In the genomic region with DNA sequence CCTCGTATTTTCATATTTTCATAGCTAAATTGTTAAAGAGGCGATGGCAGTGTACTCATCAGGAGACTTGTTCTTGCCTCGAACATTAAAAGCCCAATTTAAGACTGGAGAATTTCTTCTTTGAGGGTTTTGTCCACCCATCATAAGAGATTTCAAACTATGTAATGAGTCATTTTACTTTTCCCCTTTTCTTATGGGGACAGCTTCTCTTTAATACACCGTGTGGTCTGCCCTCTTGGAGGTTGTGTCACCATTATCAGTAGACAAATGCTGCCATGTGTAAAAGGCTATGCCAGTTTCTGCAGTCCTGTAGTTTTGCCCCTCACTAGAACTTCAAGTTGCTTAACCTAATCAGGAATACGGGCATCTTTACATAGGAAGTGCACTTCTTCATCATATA, we compare ENCODE assay signal across 12 cellular contexts. TPM values are rescaled to one million over a fixed set of nuclear protein-coding genes. Genes with fewer than 3 reads are reported as not detected.
DNase-seq lines count a peak whose midpoint lies in the region; ATAC-seq, FAIRE-seq and TF ChIP-seq lines count a peak whose summit lies in the region.
"Had no signal": no experiment of that assay in that cellular context is flagged by ENCODE, and none has a peak within 500 bp of the region (broad histone marks: within the 10 kb centered on the region; RNA-seq: fewer than 3 reads in every experiment).

No MANE protein-coding gene starts in this region.

- no peaks in the 10 kb centered on the region for H3K27me3 Mint-ChIP-seq in activated T-helper 1 cell treated with anti-CD3 and anti-CD28 coated beads, Interleukin-12 subunit alpha, Interleukin-12 subunit beta, Interleukin-2, Interleukin-4 antibody, amounts not matched to agents 30 ng/mL and 10 ng/mL and 1 ng/mL, durations not matched to agents 14 hours and 24 hours and 36 hours (ENCODE audit: insufficient read depth)

- TF ChIP-seq POLR2A in GM12892 (IDR thresholded peaks at IDR 0.05; ENCODE audit: low read depth, low read length): no peak

- peaks cover 54% of the 10 kb centered on the region for H3K36me3 Mint-ChIP-seq in activated T-helper 1 cell treated with anti-CD3 and anti-CD28 coated beads, Interleukin-12 subunit alpha, Interleukin-12 subunit beta, Interleukin-2, Interleukin-4 antibody, amounts not matched to agents 30 ng/mL and 10 ng/mL and 1 ng/mL, durations not matched to agents 14 hours and 24 hours and 36 hours (ENCODE audit: low read depth)

- no peak for FAIRE-seq in GM12892 (lab: Jason Lieb, UNC)

- H3K4me1 Mint-ChIP-seq in activated T-helper 1 cell treated with anti-CD3 and anti-CD28 coated beads, Interleukin-12 subunit alpha, Interleukin-12 subunit beta, Interleukin-2, Interleukin-4 antibody, amounts not matched to agents 30 ng/mL and 10 ng/mL and 1 ng/mL, durations not matched to agents 14 hours and 24 hours and 36 hours (ENCODE audit: low read depth): peaks cover 83% of the 10 kb centered on the region

- DNase-seq in EL (peak; percentile 74), HPDE6-E6E7 (ENCODE audit: extremely low spot score) (no peak), GM12892 (ENCODE audit: insufficient read length) (no peak), SHP77 treated with DMSO at 0.1 percent for 48 hours (lab: John Stamatoyannopoulos, UW) (no peak)
- no peak for DNase-seq in activated T-helper 1 cell treated with anti-CD3 and anti-CD28 coated beads, Interleukin-12 subunit alpha, Interleukin-12 subunit beta, Interleukin-2, Interleukin-4 antibody, amounts not matched to agents 30 ng/mL and 10 ng/mL and 1 ng/mL, durations not matched to agents 14 hours and 24 hours and 36 hours (ENCODE audit: low spot score)
- DNase-seq: KG1; NCI-H187 treated with DMSO at 0.1 percent for 48 hours; NK-92 treated with Interleukin-12 subunit alpha and Interleukin-12 subunit beta, amount 100 ng/mL, for 24 hours had no signal

- peak overlapping the region; percentile 90 for H3K27ac Mint-ChIP-seq in activated T-helper 1 cell treated with anti-CD3 and anti-CD28 coated beads, Interleukin-12 subunit alpha, Interleukin-12 subunit beta, Interleukin-2, Interleukin-4 antibody, amounts not matched to agents 30 ng/mL and 10 ng/mL and 1 ng/mL, durations not matched to agents 14 hours and 24 hours and 36 hours

- peak overlapping the region; percentile 66 for H3K4me3 Mint-ChIP-seq in activated T-helper 1 cell treated with anti-CD3 and anti-CD28 coated beads, Interleukin-12 subunit alpha, Interleukin-12 subunit beta, Interleukin-2, Interleukin-4 antibody, amounts not matched to agents 30 ng/mL and 10 ng/mL and 1 ng/mL, durations not matched to agents 14 hours and 24 hours and 36 hours

- H3K27me3 ChIP-seq in BLaER1 treated with 17β-estradiol and CSF1 and Interleukin-3, amounts not matched to agents 10 nM and 100 nM: no peaks in the 10 kb centered on the region
- no peaks in the 10 kb centered on the region for H3K27me3 ChIP-seq in muscle layer of duodenum (ENCODE audit: low read depth, low read length)
- H3K27me3 ChIP-seq: hepatocyte had no signal

- no peaks in the 10 kb centered on the region for H3K9me3 Mint-ChIP-seq in activated T-helper 1 cell treated with anti-CD3 and anti-CD28 coated beads, Interleukin-12 subunit alpha, Interleukin-12 subunit beta, Interleukin-2, Interleukin-4 antibody, amounts not matched to agents 30 ng/mL and 10 ng/mL and 1 ng/mL, durations not matched to agents 14 hours and 24 hours and 36 hours

- H3K36me3 ChIP-seq in BLaER1 treated with 17β-estradiol and CSF1 and Interleukin-3, amounts not matched to agents 10 nM and 100 nM: peaks cover 34 to 96% (median 78%) of the 10 kb centered on the region in 11 experiments
- peaks cover 0 to 3% of the 10 kb centered on the region in 2 donors for H3K36me3 ChIP-seq in muscle layer of duodenum (ENCODE audit: control insufficient read depth in 1 of 2, insufficient read depth in 2 of 2, low read length in 2 of 2)

- H3K9ac ChIP-seq in BLaER1 treated with 17β-estradiol and CSF1 and Interleukin-3, amounts not matched to agents 10 nM and 100 nM: no peak overlapping the region

- H3K4me3 ChIP-seq in BLaER1 treated with 17β-estradiol and CSF1 and Interleukin-3, amounts not matched to agents 10 nM and 100 nM: no peak overlapping the region
- no peak overlapping the region for H3K4me3 ChIP-seq in muscle layer of duodenum (ENCODE audit: low read depth in 1 of 2, low read length in 2 of 2)
- H3K4me3 ChIP-seq: hepatocyte had no signal

- peaks cover 22 to 100% (median 85%) of the 10 kb centered on the region in 11 experiments; a peak in 20 of 22 replicates for H4K20me1 ChIP-seq in BLaER1 treated with 17β-estradiol and CSF1 and Interleukin-3, amounts not matched to agents 10 nM and 100 nM

- H3K27ac ChIP-seq in BLaER1 treated with 17β-estradiol and CSF1 and Interleukin-3, amounts not matched to agents 10 nM and 100 nM: peak overlapping the region in 8 of 11 experiments; percentile 5 to 58 (median 43); a peak in 13 of 22 replicates
- H3K27ac ChIP-seq in muscle layer of duodenum (ENCODE audit: low read length): peak overlapping the region; percentile 13
- H3K27ac ChIP-seq: hepatocyte had no signal

- peaks cover 0 to 6% (median 0%) of the 10 kb centered on the region in 11 experiments; a peak in 1 of 22 replicates for H3K9me3 ChIP-seq in BLaER1 treated with 17β-estradiol and CSF1 and Interleukin-3, amounts not matched to agents 10 nM and 100 nM (replicated peaks in 1 of 11)
- no peaks in the 10 kb centered on the region for H3K9me3 ChIP-seq in muscle layer of duodenum (ENCODE audit: control insufficient read depth in 1 of 2, low read length in 2 of 2)

- ATAC-seq in GM21515 (IDR thresholded peaks at IDR 0.05; ENCODE audit: unreplicated experiment): no peak

- intact Hi-C loops in activated T-helper 1 cell treated with anti-CD3 and anti-CD28 coated beads, Interleukin-12 subunit alpha, Interleukin-12 subunit beta, Interleukin-2, Interleukin-4 antibody, amounts not matched to agents 30 ng/mL and 10 ng/mL and 1 ng/mL, durations not matched to agents 14 hours and 24 hours and 36 hours (cut with micrococcal nuclease): loop anchor here (5.0 to 10.0 kb wide), 3 partner anchors 454 to 1351 kb away; partner anchors contain the start of gene STT3B

- H3K4me2 ChIP-seq in BLaER1 treated with 17β-estradiol and CSF1 and Interleukin-3, amounts not matched to agents 10 nM and 100 nM: peak overlapping the region; percentile 57 to 76 (median 72); a peak in 21 of 22 replicates
- H3K4me2 ChIP-seq: hepatocyte had no signal

- peaks cover 89 to 100% (median 99%) of the 10 kb centered on the region in 10 experiments for H3K4me1 ChIP-seq in BLaER1 treated with 17β-estradiol and CSF1 and Interleukin-3, amounts not matched to agents 10 nM and 100 nM
- H3K4me1 ChIP-seq in muscle layer of duodenum (ENCODE audit: control insufficient read depth in 1 of 2, insufficient read depth in 2 of 2, low read length in 2 of 2): peaks cover 3 to 71% of the 10 kb centered on the region in 2 donors

RNA-seq across cellular contexts. Expression of gene TGFBR2, which starts 17.0 kb away (rescaled TPM):
- 58.2 and 59.6 TPM in 2 replicates for total RNA-seq in activated T-helper 1 cell treated with anti-CD3 and anti-CD28 coated beads, Interleukin-12 subunit alpha, Interleukin-12 subunit beta, Interleukin-2, Interleukin-4 antibody, amounts not matched to agents 30 ng/mL and 10 ng/mL and 1 ng/mL, durations not matched to agents 14 hours and 24 hours and 36 hours
- 0.15 TPM for polyA plus RNA-seq in GM12892 (2012; ENCODE audit: missing spikeins)
